ENCODE assay signal across 8 cellular contexts in genomic region chr14:100238419-100239199, GRCh38. TPM values are rescaled to one million over a fixed set of nuclear protein-coding genes. Genes with fewer than 3 reads are reported as not detected.
DNase-seq lines count a peak whose midpoint lies in the region; ATAC-seq and TF ChIP-seq lines count a peak whose summit lies in the region.

Gene YY1 (plus strand): TSS chr14:100239144. CDS start chr14:100239245, 101 bp downstream.

- no peaks in the 10 kb centered on the region for H3K36me3 ChIP-seq in hepatocyte (replicated peaks; ENCODE audit: insufficient read depth, low read depth)

- peak within 1 kb of the TSS; percentile 67 for H2AFZ ChIP-seq in hepatocyte

- ATAC-seq in GM18519 (IDR thresholded peaks at IDR 0.05; ENCODE audit: low FRiP score, unreplicated experiment) (peak; percentile 65), HG03045 (IDR thresholded peaks at IDR 0.05; ENCODE audit: unreplicated experiment) (peak; percentile 76)

- peaks cover 83% of the 10 kb centered on the region for H3K79me2 ChIP-seq in hepatocyte

- H4K20me1 ChIP-seq in hepatocyte (ENCODE audit: insufficient read depth, poor library complexity, severe bottlenecking) = peaks cover 62% of the 10 kb centered on the region

- H3K9me3 ChIP-seq in hepatocyte (ENCODE audit: low read depth) = no peaks in the 10 kb centered on the region

- H3K27ac ChIP-seq in 22Rv1 (peak within 1 kb of the TSS; percentile 98), hepatocyte (peak within 1 kb of the TSS; percentile 99)

- H3K4me1 ChIP-seq in hepatocyte (ENCODE audit: insufficient read depth) = peaks cover 22% of the 10 kb centered on the region

- H3K9me2 ChIP-seq in hepatocyte (replicated peaks; ENCODE audit: insufficient read depth) = no peaks in the 10 kb centered on the region

- TF ChIP-seq CTCF in 22Rv1 (IDR thresholded peaks at IDR 0.05) (no peak), hepatocyte (IDR thresholded peaks at IDR 0.05; ENCODE audit: poor library complexity) (no peak), retinal pigment epithelial cell (conservative IDR thresholded peaks at IDR 0.05; ENCODE audit: low read depth, low read length) (no peak)

- peak within 1 kb of the TSS; percentile 98 for H3K4me3 ChIP-seq in hepatocyte
- H3K4me3 ChIP-seq in retinal pigment epithelial cell (ENCODE audit: low read length) = peak within 1 kb of the TSS; percentile 94

- WGBS in hepatocyte (ENCODE audit: low lambda C conversion rate, missing lambda C conversion rate) = under 1% methylated on average over 60 of the region's 123 CpGs

- DNase-seq in NCI-H2081 treated with DMSO at 0.1 percent for 48 hours (lab: John Stamatoyannopoulos, UW) (peak; percentile 96), T1000 (lab: John Stamatoyannopoulos, UW) (peak; percentile 98), astrocyte of the hippocampus (ENCODE audit: low read depth, low spot score) (peak; percentile 100), hepatocyte (ENCODE audit: low spot score) (peak; percentile 100), retinal pigment epithelial cell (ENCODE audit: low read depth) (peak; percentile 83)

- no peaks in the 10 kb centered on the region for H3K27me3 ChIP-seq in hepatocyte

- peak within 1 kb of the TSS; percentile 78 for H3K4me2 ChIP-seq in hepatocyte

RNA-seq across cellular contexts. Expression of gene YY1, which starts in this region (rescaled TPM):
- 52.6 and 58.5 TPM in 2 replicates for total RNA-seq in hepatocyte
- 27.3 and 32.6 TPM in 2 replicates for polyA plus RNA-seq in hepatocyte

Comparison
In these comparisons a context has a peak if more than half of its experiments do, and no peak if none do; other contexts are left out.
1. Peak in every context shown above with its lines: DNase-seq, ATAC-seq, H3K4me3 ChIP-seq and H3K27ac ChIP-seq.